ENCODE assay signal across 10 cellular contexts in genomic region chr3:98531622-98532274, GRCh38. TPM values are rescaled to one million over a fixed set of nuclear protein-coding genes. Genes with fewer than 3 reads are reported as not detected.
DNase-seq lines count a peak whose midpoint lies in the region; ATAC-seq and TF ChIP-seq lines count a peak whose summit lies in the region.
"Had no signal": no experiment of that assay in that cellular context is flagged by ENCODE, and none has a peak within 500 bp of the region (broad histone marks: within the 10 kb centered on the region; RNA-seq: fewer than 3 reads in every experiment).

Gene GPR15, plus strand, starts transcription at chr3:98531978. Its CDS starts 56 bp downstream, at chr3:98532034.

- peak within 1 kb of the TSS in 2 of 8 donors; percentile 12 to 52 for H3K27ac ChIP-seq in spleen
- peak within 1 kb of the TSS in 1 of 4 donors; percentile 31 for H3K27ac ChIP-seq in tibial nerve

- H3K27ac Mint-ChIP-seq in memory B cell = peak within 1 kb of the TSS; percentile 80

- 78 to 82% (median 81%) methylated on average over 7 of the region's 7 CpGs for WGBS in spleen, 5 donors
- WGBS in tibial nerve, 2 donors = 78 to 79% methylated on average over 7 of the region's 7 CpGs

- no peaks in the 10 kb centered on the region for H3K9me3 ChIP-seq in spleen
- no peaks in the 10 kb centered on the region for H3K9me3 ChIP-seq in tibial nerve

- H3K36me3 Mint-ChIP-seq in memory B cell = peaks cover 3% of the 10 kb centered on the region

- no peaks in the 10 kb centered on the region for H3K27me3 Mint-ChIP-seq in memory B cell

- intact Hi-C loops in spleen (cut with DNase I; ENCODE audit: low total_unique reads) = no loop called here

- no peaks in the 10 kb centered on the region for H3K9me3 Mint-ChIP-seq in memory B cell

- no peak for TF ChIP-seq POLR2A in spleen (IDR thresholded peaks at IDR 0.05)
- TF ChIP-seq POLR2A in tibial nerve (IDR thresholded peaks at IDR 0.05) = no peak

- ATAC-seq in GM18511 (IDR thresholded peaks at IDR 0.05; ENCODE audit: unreplicated experiment) = peak; percentile 26
- peak; percentile 19 for ATAC-seq in GM21447 (IDR thresholded peaks at IDR 0.05; ENCODE audit: unreplicated experiment)
- peak; percentile 22 for ATAC-seq in HG03457 (IDR thresholded peaks at IDR 0.05; ENCODE audit: unreplicated experiment)
- ATAC-seq in memory B cell (ENCODE audit: low read depth) = peak; percentile 81

- no peak for TF ChIP-seq EP300 in tibial nerve (IDR thresholded peaks at IDR 0.05)

- peaks cover 7% of the 10 kb centered on the region for H3K4me1 Mint-ChIP-seq in memory B cell

- DNase-seq in memory B cell (ENCODE audit: low spot score in 2 of 2) (no peak), spleen (no peak), tibial nerve (ENCODE audit: low spot score in 2 of 2) (no peak), hippocampal formation (lab: John Stamatoyannopoulos, UW) (no peak), NCI-H1105 treated with DMSO at 0.1 percent for 48 hours (lab: John Stamatoyannopoulos, UW) (no peak)
- DNase-seq: GF-D8, NCI-H446 treated with DMSO at 0.1 percent for 48 hours had no signal

- H3K4me1 ChIP-seq in spleen (no peaks in the 10 kb centered on the region), tibial nerve (no peaks in the 10 kb centered on the region)

- no peak for TF ChIP-seq CTCF in spleen (IDR thresholded peaks at IDR 0.05 in 8 of 11, conservative IDR thresholded peaks at IDR 0.05 in 3 of 11)
- TF ChIP-seq CTCF in tibial nerve (IDR thresholded peaks at IDR 0.05) = no peak

- H3K4me3 Mint-ChIP-seq in memory B cell = peak within 1 kb of the TSS; percentile 96

- no peaks in the 10 kb centered on the region for H3K27me3 ChIP-seq in spleen (replicated peaks in 1 of 7)
- H3K27me3 ChIP-seq in tibial nerve = no peaks in the 10 kb centered on the region

- H3K36me3 ChIP-seq in spleen (no peaks in the 10 kb centered on the region), tibial nerve (peaks cover 0 to 2% (median 0%) of the 10 kb centered on the region in 3 donors)

- H3K4me3 ChIP-seq in spleen = peak within 1 kb of the TSS in 1 of 8 donors; percentile 11
- peak within 1 kb of the TSS in 1 of 4 donors; percentile 24 for H3K4me3 ChIP-seq in tibial nerve

RNA-seq across cellular contexts. Expression of gene GPR15, which starts in this region (rescaled TPM):
- total RNA-seq in spleen (10 to 100 TPM in 1 of 7 donors, 1 to 10 TPM in 5, not detected in 1; 1.8 to 11.9 (median 5.6) TPM), tibial nerve (not detected)
- polyA plus RNA-seq in spleen = under 1 TPM; 0.30 to 0.86 (median 0.49) TPM

Comparison
In these comparisons a context has a peak if more than half of its experiments do, and no peak if none do; other contexts are left out.
1. ATAC-seq: peak in every context shown above with its lines; median percentile 81 in memory B cell; 26 in GM18511; 22 in HG03457; 19 in GM21447.